ENCODE assay signal across 8 cellular contexts in the genomic region with DNA sequence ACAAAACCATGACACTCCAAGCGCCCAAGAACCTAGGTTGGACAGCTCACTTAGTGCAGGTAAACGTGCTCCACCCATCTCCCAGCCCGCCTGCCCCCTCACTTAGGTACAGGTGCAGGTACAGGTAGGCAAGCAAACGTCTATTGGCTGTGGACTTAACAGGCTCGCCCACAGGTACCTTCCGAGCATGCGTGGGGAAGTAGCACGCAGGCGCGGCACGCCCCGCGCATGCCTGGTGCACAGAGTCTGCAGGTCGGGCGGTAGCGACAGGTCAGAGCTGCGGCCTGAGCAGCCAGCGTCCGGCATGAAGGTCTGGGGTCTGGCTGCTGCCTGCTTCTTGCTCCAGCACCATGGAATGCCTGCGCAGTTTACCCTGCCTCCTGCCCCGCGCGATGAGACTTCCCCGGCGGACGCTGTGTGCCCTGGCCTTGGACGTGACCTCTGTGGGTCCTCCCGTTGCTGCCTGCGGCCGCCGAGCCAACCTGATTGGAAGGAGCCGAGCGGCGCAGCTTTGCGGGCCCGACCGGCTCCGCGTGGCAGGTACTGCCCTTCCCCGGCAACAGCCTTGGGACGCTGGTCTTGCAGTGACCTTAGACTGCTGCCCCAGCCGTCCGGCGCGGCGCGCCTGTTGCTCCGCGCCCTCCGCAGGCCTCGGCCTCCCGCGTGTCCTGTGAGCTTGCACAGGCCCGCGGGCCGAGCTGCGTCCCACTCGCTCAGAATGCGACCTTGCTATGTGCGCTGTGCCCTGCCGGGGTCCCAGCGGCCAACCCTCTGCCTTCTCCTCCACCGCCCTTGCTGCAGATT. TPM values are rescaled to one million over a fixed set of nuclear protein-coding genes. Genes with fewer than 3 reads are reported as not detected.
DNase-seq lines count a peak whose midpoint lies in the region; ATAC-seq and TF ChIP-seq lines count a peak whose summit lies in the region.

TSS of gene MRS2 (plus strand) at position 240 of the 804 bp plus-strand sequence. CDS start at position 351, 111 bp downstream.

- intact Hi-C loops in OCI-LY7 (cut with micrococcal nuclease; ENCODE audit: unreplicated experiment), result no loop called here

- no peaks in the 10 kb centered on the region for H4K20me1 ChIP-seq in OCI-LY7 (ENCODE audit: insufficient read depth, low read length)

- peak; percentile 83 for DNase-seq in DMS 273 (lab: John Stamatoyannopoulos, UW; ENCODE audit: unreplicated experiment)
- no peak for DNase-seq in OCI-LY7 (ENCODE audit: low spot score)
- DNase-seq in activated T-cell treated with anti-CD3 and anti-CD28 coated beads for 4 hours, result peak; percentile 71
- DNase-seq in epithelial cell of esophagus (ENCODE audit: low read depth), result peak; percentile 98
- DNase-seq in stimulated activated CD8-positive, alpha-beta memory T cell treated with anti-CD3 and anti-CD28 coated beads, Interleukin-4, amount 100 ng/mL, for 1 hour (ENCODE audit: low read depth in 2 of 2, low spot score in 1 of 2), result peak; percentile 33 to 57

- ATAC-seq in GM21447 (IDR thresholded peaks at IDR 0.05; ENCODE audit: unreplicated experiment), result peak; percentile 94

- POLR2A ChIA-PET in OCI-LY7 (lab: Charles Lee), result no interaction called here

- H2AFZ ChIP-seq in OCI-LY7 (ENCODE audit: low read length), result no peak within 1 kb of the TSS

- peak within 1 kb of the TSS; percentile 6; the same call in 1 of the 2 replicates for H3K4me2 ChIP-seq in OCI-LY7 (ENCODE audit: low read length)

- H3K9me3 ChIP-seq in HUES6 (ENCODE audit: control insufficient read depth, insufficient read depth, low read depth, low read length) (peaks cover 1% of the 10 kb centered on the region; the same call in 1 of the 2 replicates), OCI-LY7 (ENCODE audit: low read length) (no peaks in the 10 kb centered on the region), mononuclear cell (ENCODE audit: low read depth, low read length) (no peaks in the 10 kb centered on the region)

- H3K27me3 ChIP-seq in HUES6 (ENCODE audit: control insufficient read depth, insufficient read depth, low read length) (no peaks in the 10 kb centered on the region), mononuclear cell (ENCODE audit: insufficient read depth, low read length) (no peaks in the 10 kb centered on the region)

- CTCF ChIA-PET in OCI-LY7 (lab: Charles Lee; ENCODE audit: unreplicated experiment), result no interaction called here

- H3K4me3 ChIP-seq in HUES6 (ENCODE audit: low read depth, low read length) (peak within 1 kb of the TSS; percentile 98), OCI-LY7 (ENCODE audit: low read depth, low read length, poor library complexity, severe bottlenecking) (no peak within 1 kb of the TSS), epithelial cell of esophagus (ENCODE audit: low read length) (peak within 1 kb of the TSS; percentile 95), mononuclear cell (ENCODE audit: low read length) (peak within 1 kb of the TSS; percentile 77)

- no peaks in the 10 kb centered on the region for H3K9me2 ChIP-seq in OCI-LY7 (ENCODE audit: insufficient read depth, low read length)

- BruUV-seq in OCI-LY7 (replicated peaks; lab: Mats Ljungman, UMichigan), result no TSS peak

- peak within 1 kb of the TSS; percentile 95 for H3K27ac ChIP-seq in HUES6 (ENCODE audit: low read depth, low read length)
- no peak within 1 kb of the TSS for H3K27ac ChIP-seq in OCI-LY7 (ENCODE audit: low read depth, low read length, poor library complexity, severe bottlenecking)

- peaks cover 38% of the 10 kb centered on the region for H3K36me3 ChIP-seq in HUES6 (ENCODE audit: control insufficient read depth, insufficient read depth, low read length)
- H3K36me3 ChIP-seq in OCI-LY7 (ENCODE audit: insufficient read depth, low read length), result no peaks in the 10 kb centered on the region

- peaks cover 34% of the 10 kb centered on the region for H3K4me1 ChIP-seq in HUES6 (ENCODE audit: control insufficient read depth, insufficient read depth, low read length)
- H3K4me1 ChIP-seq in OCI-LY7 (ENCODE audit: insufficient read depth, low read length, poor library complexity, severe bottlenecking), result peaks cover 4% of the 10 kb centered on the region
- H3K4me1 ChIP-seq in mononuclear cell (ENCODE audit: insufficient read depth, low read length), result peaks cover 11% of the 10 kb centered on the region

- no peaks in the 10 kb centered on the region for H3K79me2 ChIP-seq in OCI-LY7 (ENCODE audit: insufficient read depth, low read depth, low read length)

- H3K9ac ChIP-seq in HUES6 (ENCODE audit: low read length), result peak within 1 kb of the TSS; percentile 99

- TF ChIP-seq CTCF in OCI-LY7 (conservative IDR thresholded peaks at IDR 0.05; ENCODE audit: low read length), result no peak
- no peak for TF ChIP-seq CTCF in epithelial cell of esophagus (IDR thresholded peaks at IDR 0.05; ENCODE audit: insufficient read depth, low read depth, low read length, missing control alignments)

RNA-seq across cellular contexts. Expression of gene MRS2, which starts in this region (rescaled TPM):
- total RNA-seq in OCI-LY7 (2014; rRNA removed; shearing (Covaris generic)), result not detected in 2 replicates
- total RNA-seq in OCI-LY7 (2022), result 0.97 and 1.3 TPM in 2 replicates
- total RNA-seq in mononuclear cell, result 6.7 TPM
